Comparison of ENCODE assay signal across 17 cellular contexts in genomic region chr17:31686495-31686894, GRCh38.
"Had no signal": no experiment of that assay in that cellular context is flagged by ENCODE, and none has a peak within 500 bp of the region (broad histone marks: within the 10 kb centered on the region; RNA-seq: fewer than 3 reads in every experiment).

No MANE protein-coding gene starts in this region.

- DNase-seq: effector memory CD8-positive, alpha-beta T cell; esophagus squamous epithelium; heart right ventricle; hypothalamus; left ventricle myocardium inferior; mesenchymal stem cell; naive thymus-derived CD8-positive, alpha-beta T cell; ovary; sigmoid colon; small intestine; stimulated activated CD4-positive, alpha-beta T cell treated with anti-CD3 and anti-CD28 coated beads, Interleukin-12 subunit alpha, Interleukin-12 subunit beta, amount 100 ng/mL, for 4 hours; stimulated activated CD4-positive, alpha-beta T cell treated with anti-CD3 and anti-CD28 coated beads, Interleukin-2, amount 100 ng/mL, for 48 hours; stimulated activated naive CD4-positive, alpha-beta T cell treated with Interleukin-2 at 50 U/mL for 16 hours; upper lobe of left lung; uterus had no signal

- ATAC-seq: effector memory CD8-positive, alpha-beta T cell; heart right ventricle; naive thymus-derived CD8-positive, alpha-beta T cell had no signal

- H3K27me3 ChIP-seq: esophagus squamous epithelium, ovary, right atrium auricular region, sigmoid colon, upper lobe of left lung, uterus had no signal

- H3K9me3 ChIP-seq: esophagus squamous epithelium, heart right ventricle, left ventricle myocardium inferior, ovary, right atrium auricular region, sigmoid colon, upper lobe of left lung, uterus had no signal

- H3K36me3 ChIP-seq: esophagus squamous epithelium, heart right ventricle, left ventricle myocardium inferior, ovary, right atrium auricular region, sigmoid colon, upper lobe of left lung, uterus had no signal

- H3K27ac ChIP-seq: esophagus squamous epithelium, heart right ventricle, left ventricle myocardium inferior, ovary, right atrium auricular region, sigmoid colon, upper lobe of left lung, uterus had no signal

- H3K4me1 ChIP-seq: upper lobe of left lung, uterus had no signal

- H3K4me3 ChIP-seq: esophagus squamous epithelium, heart right ventricle, left ventricle myocardium inferior, lung, ovary, right atrium auricular region, sigmoid colon, upper lobe of left lung, uterus had no signal
